Comparison of ENCODE assay signal across 9 cellular contexts in genomic region chr3:151415289-151415688, GRCh38. TPM values are rescaled to one million over a fixed set of nuclear protein-coding genes. Genes with fewer than 3 reads are reported as not detected.
"Had no signal": no experiment of that assay in that cellular context is flagged by ENCODE, and none has a peak within 500 bp of the region (broad histone marks: within the 10 kb centered on the region; RNA-seq: fewer than 3 reads in every experiment).

No MANE protein-coding gene starts in this region.

- H3K9me3 ChIP-seq: HAP-1 had no signal

- H3K36me3 ChIP-seq: HAP-1 had no signal

- H3K4me3 ChIP-seq: HAP-1, K562 had no signal

- H3K4me1 ChIP-seq: HAP-1 had no signal

- ATAC-seq: HCT116, K562 had no signal

- DNase-seq: GOT3, H7, HFFc6, IMR-90 had no signal

RNA-seq across cellular contexts. Expression of gene P2RY12, which starts 30.7 kb away (rescaled TPM):
- total RNA-seq: H4, HFFc6, HT-29, IMR-90, K562 had no signal
- polyA plus RNA-seq: IMR-90, K562 had no signal
